Comparison of ENCODE assay signal across 33 cellular contexts in the genomic region with DNA sequence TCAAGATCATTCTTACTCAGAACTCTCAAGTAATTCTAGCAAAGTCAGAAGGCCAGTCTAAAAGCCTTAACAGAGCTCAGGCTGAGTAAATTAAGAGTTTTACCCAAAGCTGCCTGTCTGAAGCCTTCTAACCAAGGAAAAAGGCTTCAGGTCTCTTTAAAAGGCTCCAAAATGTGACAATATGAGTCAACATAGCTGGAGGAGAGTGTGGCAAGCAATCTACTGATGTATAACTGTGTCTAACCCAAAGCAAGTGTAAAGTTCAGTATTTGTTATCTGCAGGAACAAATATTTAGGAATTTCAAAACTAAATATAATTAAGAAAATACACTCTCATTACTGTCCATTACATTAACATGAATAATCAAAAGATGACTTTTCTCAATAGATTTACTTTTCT. TPM values are rescaled to one million over a fixed set of nuclear protein-coding genes. Genes with fewer than 3 reads are reported as not detected.
DNase-seq lines count a peak whose midpoint lies in the region; ATAC-seq, FAIRE-seq and TF ChIP-seq lines count a peak whose summit lies in the region.
"Had no signal": no experiment of that assay in that cellular context is flagged by ENCODE, and none has a peak within 500 bp of the region (broad histone marks: within the 10 kb centered on the region; RNA-seq: fewer than 3 reads in every experiment).

No MANE protein-coding gene starts in this region.

- TF ChIP-seq EP300 in HepG2 (IDR thresholded peaks at IDR 0.05; ENCODE audit: low read depth in 2 of 2, low read length in 2 of 2) (peak in 1 of 2 experiments; percentile 51; a peak in 1 of 4 replicates), HepG2 (CRISPR knock-in tag; IDR thresholded peaks at IDR 0.05; ENCODE audit: borderline replicate concordance) (no peak)

- H3K4me1 Mint-ChIP-seq in MCF 10A (ENCODE audit: insufficient read depth, unreplicated experiment), result peaks cover 34% of the 10 kb centered on the region
- H3K4me1 Mint-ChIP-seq in CD14-positive monocyte, result peaks cover 2% of the 10 kb centered on the region
- peaks cover 64 to 67% (median 66%) of the 10 kb centered on the region in 3 donors for H3K4me1 Mint-ChIP-seq in T-cell

- DNase-seq in MCF 10A (ENCODE audit: unreplicated experiment) (no peak), breast epithelium (ENCODE audit: low spot score in 2 of 2) (no peak), bronchial epithelial cell (ENCODE audit: low read depth) (peak; percentile 38), HepG2 (ENCODE audit: low spot score) (peak; percentile 58), CD14-positive monocyte (ENCODE audit: low spot score) (no peak), NCI-H82 (lab: John Stamatoyannopoulos, UW) (no peak), T-cell (no peak)
- DNase-seq in effector memory CD4-positive, alpha-beta T cell, result no peak
- DNase-seq: activated CD4-positive, alpha-beta T cell treated with anti-CD3 and anti-CD28 coated beads, Interleukin-2, amount 50 U/mL, for 1 hour; activated naive CD4-positive, alpha-beta T cell treated with Interleukin-2 at 50 U/mL for 16 hours; activated T-cell treated with anti-CD3 and anti-CD28 coated beads, Interleukin-2, amount 50 U/mL, for 72 hours; BE2C; colonic mucosa; effector CD8-positive, alpha-beta T cell; left cardiac atrium; mesenchymal stem cell; NCI-H1417; NCI-H345; NCI-H748 treated with DMSO at 0.1 percent for 48 hours; sigmoid colon; SK-N-SH; stimulated activated naive CD4-positive, alpha-beta T cell treated with Interleukin-2 at 50 U/mL for 16 hours; testis; uterus; WERI-Rb-1 had no signal

- peak overlapping the region; percentile 44 for H3K27ac Mint-ChIP-seq in MCF 10A (ENCODE audit: low read depth, unreplicated experiment)
- no peak overlapping the region for H3K27ac Mint-ChIP-seq in CD14-positive monocyte
- H3K27ac Mint-ChIP-seq in T-cell, result peak overlapping the region in 1 of 2 donors; percentile 41
- H3K27ac Mint-ChIP-seq: activated T-cell treated with anti-CD3 and anti-CD28 coated beads, Interleukin-2, amount 50 U/mL, for 72 hours; neural progenitor cell; progenitor cell of endocrine pancreas had no signal

- no peak for TF ChIP-seq CTCF in MCF 10A (IDR thresholded peaks at IDR 0.05; ENCODE audit: unreplicated experiment)
- no peak for TF ChIP-seq CTCF in breast epithelium (IDR thresholded peaks at IDR 0.05)
- TF ChIP-seq CTCF in bronchial epithelial cell (IDR thresholded peaks at IDR 0.05; ENCODE audit: insufficient read depth, low read length, severe bottlenecking), result no peak
- TF ChIP-seq CTCF in HepG2 (CRISPR knock-in tag; IDR thresholded peaks at IDR 0.05), result no peak
- no peak for TF ChIP-seq CTCF in CD14-positive monocyte (IDR thresholded peaks at IDR 0.05)

- H3K4me3 ChIP-seq in breast epithelium, result no peak overlapping the region
- no peak overlapping the region for H3K4me3 ChIP-seq in bronchial epithelial cell (ENCODE audit: low read depth, low read length)
- peak overlapping the region in 1 of 3 experiments; percentile 33; a peak in 2 of 6 replicates for H3K4me3 ChIP-seq in HepG2 (replicated peaks in 1 of 3; ENCODE audit: insufficient read depth in 1 of 3, low read depth in 2 of 3, low read length in 3 of 3)
- no peak overlapping the region for H3K4me3 ChIP-seq in effector memory CD4-positive, alpha-beta T cell (ENCODE audit: insufficient read depth, low read depth, low read length, poor library complexity, severe bottlenecking)
- H3K4me3 ChIP-seq: colonic mucosa, HAP-1, K562, neural progenitor cell, sigmoid colon, testis, uterus had no signal

- no peaks in the 10 kb centered on the region for H3K4me1 ChIP-seq in breast epithelium
- H3K4me1 ChIP-seq in HepG2 (ENCODE audit: insufficient read depth, low read length), result peaks cover 66% of the 10 kb centered on the region
- H3K4me1 ChIP-seq in effector memory CD4-positive, alpha-beta T cell (ENCODE audit: control insufficient read depth, insufficient read depth, low read length, poor library complexity, severe bottlenecking), result no peaks in the 10 kb centered on the region
- H3K4me1 ChIP-seq: colonic mucosa, uterus had no signal

- no peaks in the 10 kb centered on the region for H3K27me3 Mint-ChIP-seq in MCF 10A (ENCODE audit: insufficient read depth, unreplicated experiment)
- H3K27me3 Mint-ChIP-seq in CD14-positive monocyte (ENCODE audit: low read depth in 3 of 3), result no peaks in the 10 kb centered on the region
- H3K27me3 Mint-ChIP-seq in T-cell, result no peaks in the 10 kb centered on the region
- H3K27me3 Mint-ChIP-seq: progenitor cell of endocrine pancreas had no signal

- in situ Hi-C loops in HepG2 (cut with HindIII; ENCODE audit: extremely low pct_ligation_motif_present, low pct_unique_long_range_greater_than_20kb), result no loop called here

- H4K20me1 ChIP-seq in HepG2 (ENCODE audit: insufficient read depth, low read length), result peaks cover 40% of the 10 kb centered on the region

- H2AFZ ChIP-seq in HepG2 (ENCODE audit: low read length), result no peak overlapping the region
- H2AFZ ChIP-seq: neural progenitor cell had no signal

- H3K4me3 Mint-ChIP-seq in MCF 10A (ENCODE audit: unreplicated experiment) (no peak overlapping the region), CD14-positive monocyte (no peak overlapping the region), T-cell (no peak overlapping the region)
- H3K4me3 Mint-ChIP-seq: activated T-cell treated with anti-CD3 and anti-CD28 coated beads, Interleukin-2, amount 50 U/mL, for 72 hours; neural progenitor cell; T-helper 2 cell treated with Interferon-gamma antibody and Interleukin-4, amounts not matched to agents 5 μg/mL and 100 μg/mL, for 36 hours had no signal

- no peak for TF ChIP-seq POLR2A in breast epithelium (IDR thresholded peaks at IDR 0.05)
- TF ChIP-seq POLR2A in HepG2 (IDR thresholded peaks at IDR 0.05; ENCODE audit: insufficient read depth in 1 of 2, low read depth in 2 of 2, low read length in 2 of 2), result no peak

- peaks cover 37% of the 10 kb centered on the region for H3K36me3 Mint-ChIP-seq in MCF 10A (ENCODE audit: insufficient read depth, unreplicated experiment)
- peaks cover 7 to 12% of the 10 kb centered on the region in 2 donors for H3K36me3 Mint-ChIP-seq in CD14-positive monocyte
- peaks cover 14% of the 10 kb centered on the region for H3K36me3 Mint-ChIP-seq in T-cell

- ATAC-seq in HepG2 (peak; percentile 81), T-cell (replicated peaks in 1 of 4) (no peak)
- ATAC-seq: activated T-cell treated with anti-CD3 and anti-CD28 coated beads, Interleukin-2, amount 50 U/mL, for 72 hours; esophagus mucosa; K562; left cardiac atrium had no signal

- H3K9me3 Mint-ChIP-seq in MCF 10A (ENCODE audit: unreplicated experiment) (no peaks in the 10 kb centered on the region), CD14-positive monocyte (peaks cover 0 to 4% (median 0%) of the 10 kb centered on the region in 7 donors), T-cell (no peaks in the 10 kb centered on the region)
- H3K9me3 Mint-ChIP-seq: activated T-cell treated with anti-CD3 and anti-CD28 coated beads, Interleukin-2, amount 50 U/mL, for 72 hours; T-helper 2 cell treated with Interferon-gamma antibody and Interleukin-4, amounts not matched to agents 5 μg/mL and 100 μg/mL, for 36 hours had no signal

- intact Hi-C loops in MCF 10A (cut with micrococcal nuclease) (no loop called here), breast epithelium (cut with DNase I; ENCODE audit: low total_unique reads) (no loop called here), HepG2 (cut with micrococcal nuclease; ENCODE audit: unreplicated experiment) (no loop called here), CD14-positive monocyte (cut with micrococcal nuclease) (no loop called here)

- peak overlapping the region; percentile 42; the same call in 1 of the 2 replicates for H3K9ac ChIP-seq in HepG2 (ENCODE audit: insufficient read depth, low read depth, low read length)
- H3K9ac ChIP-seq: neural progenitor cell, SK-N-SH had no signal

- peaks cover 92% of the 10 kb centered on the region for H3K79me2 ChIP-seq in HepG2 (ENCODE audit: insufficient read depth, low read length)

- H3K36me3 ChIP-seq in breast epithelium (no peaks in the 10 kb centered on the region), bronchial epithelial cell (ENCODE audit: control insufficient read depth, insufficient read depth, low read length) (peaks cover 4% of the 10 kb centered on the region), HepG2 (replicated peaks in 1 of 2; ENCODE audit: control insufficient read depth in 1 of 2, insufficient read depth in 2 of 2, low read length in 2 of 2) (peaks cover 1 to 9% of the 10 kb centered on the region in 2 experiments; a peak in 1 of 5 replicates)
- H3K36me3 ChIP-seq in effector memory CD4-positive, alpha-beta T cell (ENCODE audit: control insufficient read depth, insufficient read depth, low read length), result no peaks in the 10 kb centered on the region
- H3K36me3 ChIP-seq: BE2C, colonic mucosa, neural progenitor cell, sigmoid colon, uterus had no signal

- BruUV-seq in MCF 10A (replicated peaks; lab: Mats Ljungman, UMichigan) (no TSS peak), HepG2 (replicated peaks; lab: Mats Ljungman, UMichigan) (no TSS peak)

- no peak for FAIRE-seq in bronchial epithelial cell (lab: Jason Lieb, UNC)
- FAIRE-seq in HepG2 (lab: Jason Lieb, UNC), result no peak
- FAIRE-seq: frontal cortex, K562 had no signal

- TF ChIP-seq RAD21 in HepG2 (CRISPR knock-in tag; IDR thresholded peaks at IDR 0.05), result no peak

- no peaks in the 10 kb centered on the region for H3K27me3 ChIP-seq in breast epithelium
- H3K27me3 ChIP-seq in bronchial epithelial cell (ENCODE audit: control insufficient read depth, insufficient read depth, low read length), result no peaks in the 10 kb centered on the region
- no peaks in the 10 kb centered on the region for H3K27me3 ChIP-seq in HepG2 (ENCODE audit: control insufficient read depth in 1 of 2, insufficient read depth in 2 of 2, low read length in 2 of 2)
- no peaks in the 10 kb centered on the region for H3K27me3 ChIP-seq in effector memory CD4-positive, alpha-beta T cell (replicated peaks; ENCODE audit: control insufficient read depth, insufficient read depth, low read length, poor library complexity, severe bottlenecking)
- H3K27me3 ChIP-seq: BE2C, colonic mucosa, neural progenitor cell, sigmoid colon, testis, uterus had no signal

- no peak overlapping the region for H3K27ac ChIP-seq in breast epithelium
- peak overlapping the region; percentile 72 for H3K27ac ChIP-seq in HepG2 (ENCODE audit: extremely low read length, insufficient read depth, low read length)
- no peak overlapping the region for H3K27ac ChIP-seq in effector memory CD4-positive, alpha-beta T cell (ENCODE audit: insufficient read depth, low read length, poor library complexity, severe bottlenecking)
- H3K27ac ChIP-seq: colonic mucosa, neural progenitor cell, RWPE1, sigmoid colon, testis, uterus, WERI-Rb-1 had no signal

- CTCF ChIA-PET in MCF 10A (lab: Yijun Ruan, JAX), result interaction anchor here (0.6 kb wide), 1 partner anchor 28 kb away, joined by 3 read pairs; no protein-coding TSS in a partner anchor
- CTCF ChIA-PET in HepG2 (lab: Yijun Ruan, JAX; ENCODE audit: low intra/inter-chr PET ratio, low total read pairs), result no interaction called here
- CTCF ChIA-PET in T-cell (lab: Charles Lee), result no interaction called here

- H3K9me3 ChIP-seq in breast epithelium, result peaks cover 4 to 5% of the 10 kb centered on the region in 2 donors
- H3K9me3 ChIP-seq in HepG2 (ENCODE audit: low read length), result no peaks in the 10 kb centered on the region
- H3K9me3 ChIP-seq in effector memory CD4-positive, alpha-beta T cell (ENCODE audit: control insufficient read depth, low read length), result no peaks in the 10 kb centered on the region
- H3K9me3 ChIP-seq: BE2C, colonic mucosa, HAP-1, sigmoid colon, SK-N-SH, testis, uterus had no signal

- peak overlapping the region; percentile 61 for H3K4me2 ChIP-seq in HepG2 (ENCODE audit: low read depth, low read length)
- H3K4me2 ChIP-seq: neural progenitor cell, SK-N-SH had no signal

- POLR2A ChIA-PET in MCF 10A (lab: Yijun Ruan, JAX), result interaction anchor here (0.8 to 5.8 kb wide), 3 partner anchors 10 to 31 kb away, joined by 3 to 55 read pairs (median 3); a partner anchor contains a TSS
- POLR2A ChIA-PET in HepG2 (lab: Yijun Ruan, JAX), result interaction anchor here (1.3 kb wide), 1 partner anchor 11 kb away, joined by 13 read pairs; a partner anchor contains a TSS
- POLR2A ChIA-PET in T-cell (lab: Charles Lee), result interaction anchor here in 1 of 2 donors (0.6 kb wide), 1 partner anchor 11 kb away, joined by 7 read pairs; a partner anchor contains a TSS

RNA-seq across cellular contexts. Expression of a gene that starts 11.0 kb away (rescaled TPM):
- total RNA-seq in MCF 10A (2022) (8.9 and 9.0 TPM in 2 replicates), breast epithelium (10 to 100 TPM; 10.6 to 21.5 (median 14.7) TPM), bronchial epithelial cell (8.2 and 8.6 TPM in 2 replicates), HepG2 (2016; rRNA removed; fragmentation: Illumina TruSeq; extraction: Trizol) (12.5 and 15.2 TPM in 2 replicates), T-cell (10 to 100 TPM; 12.5 to 14.3 (median 13.3) TPM)
- total RNA-seq in HepG2 (2016; cell fraction: cytosol; rRNA removed; fragmentation: Illumina TruSeq; extraction: Trizol; ENCODE audit: low read depth), result 0.81 and 0.88 TPM in 2 replicates
- 12.4 and 14.4 TPM in 2 replicates for total RNA-seq in HepG2 (2016; cell fraction: insoluble cytoplasmic fraction; rRNA removed; fragmentation: Illumina TruSeq; extraction: Trizol)
- 5.8 and 6.1 TPM in 2 replicates for total RNA-seq in HepG2 (2016; cell fraction: membrane; rRNA removed; fragmentation: Illumina TruSeq; extraction: Trizol)
- 11.2 and 13.3 TPM in 2 replicates for total RNA-seq in HepG2 (2016; cell fraction: nucleus; rRNA removed; fragmentation: Illumina TruSeq; extraction: Trizol)
- polyA plus RNA-seq in HepG2 (2011; rRNA removed) (19.7 and 20.5 TPM in 2 replicates), CD14-positive monocyte (1 to 10 TPM in 1 of 2 donors, under 1 TPM in 1; 0.58 to 1.4 TPM)
- 14.8 and 16.3 TPM in 2 replicates for polyA plus RNA-seq in HepG2 (2011; cell fraction: cytosol; rRNA removed)
- 25.4 and 27.5 TPM in 2 replicates for polyA plus RNA-seq in HepG2 (2011; cell fraction: nucleus; rRNA removed)
- polyA plus RNA-seq in HepG2 (2012), result 10.3 and 11.9 TPM in 2 replicates
- polyA plus RNA-seq in HepG2 (2016; cell fraction: cytosol; fragmentation: Illumina TruSeq; extraction: Trizol; ENCODE audit: low read depth), result 0.35 and 0.64 TPM in 2 replicates
- polyA plus RNA-seq in HepG2 (2016; cell fraction: insoluble cytoplasmic fraction; fragmentation: Illumina TruSeq; extraction: Trizol; ENCODE audit: low read depth), result 11.5 and 11.7 TPM in 2 replicates
- 3.5 and 4.3 TPM in 2 replicates for polyA plus RNA-seq in HepG2 (2016; cell fraction: membrane; fragmentation: Illumina TruSeq; extraction: Trizol; ENCODE audit: low read depth)
- 16.5 and 19.6 TPM in 2 replicates for polyA plus RNA-seq in HepG2 (2016; cell fraction: nucleus; fragmentation: Illumina TruSeq; extraction: Trizol; ENCODE audit: insufficient read depth, low read depth)
- 29.3 and 36.6 TPM in 2 replicates for polyA minus RNA-seq in HepG2 (2011; rRNA and poly(A)+ RNA removed; ENCODE audit: low replicate concordance)
- 11.4 and 13.4 TPM in 2 replicates for polyA minus RNA-seq in HepG2 (2011; cell fraction: cytosol; rRNA and poly(A)+ RNA removed)
- 23.9 and 25.2 TPM in 2 replicates for polyA minus RNA-seq in HepG2 (2011; cell fraction: nucleus; rRNA and poly(A)+ RNA removed)

RNA-seq across cellular contexts. Expression of a gene that starts 31.5 kb away (rescaled TPM):
- total RNA-seq in MCF 10A (2022) (29.7 and 50.3 TPM in 2 replicates), breast epithelium (10 to 100 TPM; 28.8 to 33.9 (median 30.8) TPM), bronchial epithelial cell (15.6 and 38.7 TPM in 2 replicates), HepG2 (2016; rRNA removed; fragmentation: Illumina TruSeq; extraction: Trizol) (37.8 and 49.1 TPM in 2 replicates), T-cell (10 to 100 TPM; 31.5 to 37.4 (median 35.0) TPM)
- 12.6 and 13.7 TPM in 2 replicates for total RNA-seq in HepG2 (2016; cell fraction: cytosol; rRNA removed; fragmentation: Illumina TruSeq; extraction: Trizol; ENCODE audit: low read depth)
- 35.7 and 42.1 TPM in 2 replicates for total RNA-seq in HepG2 (2016; cell fraction: insoluble cytoplasmic fraction; rRNA removed; fragmentation: Illumina TruSeq; extraction: Trizol)
- total RNA-seq in HepG2 (2016; cell fraction: membrane; rRNA removed; fragmentation: Illumina TruSeq; extraction: Trizol), result 24.4 and 28.3 TPM in 2 replicates
- 19.5 and 22.1 TPM in 2 replicates for total RNA-seq in HepG2 (2016; cell fraction: nucleus; rRNA removed; fragmentation: Illumina TruSeq; extraction: Trizol)
- polyA plus RNA-seq in HepG2 (2011; rRNA removed) (18.9 and 23.0 TPM in 2 replicates), CD14-positive monocyte (1 to 10 TPM; 2.3 to 2.4 TPM)
- 16.9 and 20.6 TPM in 2 replicates for polyA plus RNA-seq in HepG2 (2011; cell fraction: cytosol; rRNA removed)
- 6.3 and 8.5 TPM in 2 replicates for polyA plus RNA-seq in HepG2 (2011; cell fraction: nucleus; rRNA removed)
- 15.5 and 19.9 TPM in 2 replicates for polyA plus RNA-seq in HepG2 (2012)
- 9.5 and 9.6 TPM in 2 replicates for polyA plus RNA-seq in HepG2 (2016; cell fraction: cytosol; fragmentation: Illumina TruSeq; extraction: Trizol; ENCODE audit: low read depth)
- polyA plus RNA-seq in HepG2 (2016; cell fraction: insoluble cytoplasmic fraction; fragmentation: Illumina TruSeq; extraction: Trizol; ENCODE audit: low read depth), result 31.1 and 31.2 TPM in 2 replicates
- polyA plus RNA-seq in HepG2 (2016; cell fraction: membrane; fragmentation: Illumina TruSeq; extraction: Trizol; ENCODE audit: low read depth), result 16.1 and 18.2 TPM in 2 replicates
- 16.7 and 17.8 TPM in 2 replicates for polyA plus RNA-seq in HepG2 (2016; cell fraction: nucleus; fragmentation: Illumina TruSeq; extraction: Trizol; ENCODE audit: insufficient read depth, low read depth)
- 17.1 and 37.9 TPM in 2 replicates for polyA minus RNA-seq in HepG2 (2011; rRNA and poly(A)+ RNA removed; ENCODE audit: low replicate concordance)
- 14.0 and 14.2 TPM in 2 replicates for polyA minus RNA-seq in HepG2 (2011; cell fraction: cytosol; rRNA and poly(A)+ RNA removed)
- polyA minus RNA-seq in HepG2 (2011; cell fraction: nucleus; rRNA and poly(A)+ RNA removed), result 17.8 and 20.8 TPM in 2 replicates

RNA-seq across cellular contexts. Expression of a gene that starts 31.7 kb away (rescaled TPM):
- total RNA-seq in MCF 10A (2022) (114 and 121 TPM in 2 replicates), breast epithelium (100 to 1,000 TPM; 117 to 144 (median 140) TPM), bronchial epithelial cell (79.6 and 91.6 TPM in 2 replicates), HepG2 (2016; rRNA removed; fragmentation: Illumina TruSeq; extraction: Trizol) (115 and 127 TPM in 2 replicates), T-cell (10 to 100 TPM; 33.3 to 63.8 (median 43.9) TPM)
- total RNA-seq in HepG2 (2016; cell fraction: cytosol; rRNA removed; fragmentation: Illumina TruSeq; extraction: Trizol; ENCODE audit: low read depth), result 58.9 and 75.1 TPM in 2 replicates
- 119 and 128 TPM in 2 replicates for total RNA-seq in HepG2 (2016; cell fraction: insoluble cytoplasmic fraction; rRNA removed; fragmentation: Illumina TruSeq; extraction: Trizol)
- 66.5 and 84.7 TPM in 2 replicates for total RNA-seq in HepG2 (2016; cell fraction: membrane; rRNA removed; fragmentation: Illumina TruSeq; extraction: Trizol)
- total RNA-seq in HepG2 (2016; cell fraction: nucleus; rRNA removed; fragmentation: Illumina TruSeq; extraction: Trizol), result 73.9 and 76.5 TPM in 2 replicates
- polyA plus RNA-seq in HepG2 (2011; rRNA removed) (113 and 127 TPM in 2 replicates), CD14-positive monocyte (10 to 100 TPM; 80.9 to 96.6 TPM)
- polyA plus RNA-seq in HepG2 (2011; cell fraction: cytosol; rRNA removed), result 126 and 161 TPM in 2 replicates
- 121 and 122 TPM in 2 replicates for polyA plus RNA-seq in HepG2 (2011; cell fraction: nucleus; rRNA removed)
- polyA plus RNA-seq in HepG2 (2012), result 66.2 and 76.0 TPM in 2 replicates
- polyA plus RNA-seq in HepG2 (2016; cell fraction: cytosol; fragmentation: Illumina TruSeq; extraction: Trizol; ENCODE audit: low read depth), result 48.7 and 72.2 TPM in 2 replicates
- polyA plus RNA-seq in HepG2 (2016; cell fraction: insoluble cytoplasmic fraction; fragmentation: Illumina TruSeq; extraction: Trizol; ENCODE audit: low read depth), result 135 and 143 TPM in 2 replicates
- 58.4 and 72.9 TPM in 2 replicates for polyA plus RNA-seq in HepG2 (2016; cell fraction: membrane; fragmentation: Illumina TruSeq; extraction: Trizol; ENCODE audit: low read depth)
- polyA plus RNA-seq in HepG2 (2016; cell fraction: nucleus; fragmentation: Illumina TruSeq; extraction: Trizol; ENCODE audit: insufficient read depth, low read depth), result 111 and 117 TPM in 2 replicates
- polyA minus RNA-seq in HepG2 (2011; rRNA and poly(A)+ RNA removed; ENCODE audit: low replicate concordance), result 126 and 157 TPM in 2 replicates
- polyA minus RNA-seq in HepG2 (2011; cell fraction: cytosol; rRNA and poly(A)+ RNA removed), result 42.8 and 47.7 TPM in 2 replicates
- 54.1 and 61.8 TPM in 2 replicates for polyA minus RNA-seq in HepG2 (2011; cell fraction: nucleus; rRNA and poly(A)+ RNA removed)

Comparison
In these comparisons a context has a peak if more than half of its experiments do, and no peak if none do; other contexts are left out.
1. DNase-seq: peak in bronchial epithelial cell (single experiment) and HepG2 (single experiment); none in MCF 10A (single experiment), breast epithelium (0 of 2), CD14-positive monocyte (single experiment), NCI-H82 (single experiment), T-cell (0 of 34) and effector memory CD4-positive, alpha-beta T cell (0 of 3).